Comparison of ENCODE assay signal across 8 cellular contexts in the genomic region with DNA sequence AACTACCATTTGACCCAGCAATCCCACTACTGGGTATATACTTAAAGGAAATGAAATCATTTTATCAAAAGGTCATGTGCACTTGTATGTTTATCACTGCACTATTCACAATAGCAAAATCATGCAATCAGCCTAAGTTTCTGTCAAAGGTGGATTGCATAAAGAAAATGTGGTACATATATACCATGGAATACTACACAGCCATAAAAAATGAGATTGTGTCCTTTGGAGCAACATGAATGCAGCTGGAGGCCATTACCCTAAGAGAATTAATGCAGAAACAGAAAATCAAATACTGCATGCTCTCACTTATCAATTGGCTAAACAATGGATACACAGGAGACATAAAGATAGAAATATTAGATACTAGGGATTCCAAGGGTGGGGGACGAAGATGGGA. TPM values are rescaled to one million over a fixed set of nuclear protein-coding genes. Genes with fewer than 3 reads are reported as not detected.
"Had no signal": no experiment of that assay in that cellular context is flagged by ENCODE, and none has a peak within 500 bp of the region (broad histone marks: within the 10 kb centered on the region; RNA-seq: fewer than 3 reads in every experiment).

No MANE protein-coding gene starts in this region.

- H3K4me2 ChIP-seq: GM23338 had no signal

- H3K27ac Mint-ChIP-seq: GM23338, H9, HFFc6 had no signal

- FAIRE-seq: H54, HepG2 had no signal

- H3K9me3 Mint-ChIP-seq: GM23338, H9, HFFc6 had no signal

- H3K4me3 Mint-ChIP-seq: GM23338, H9, HFFc6, IgD-negative memory B cell had no signal

- H3K4me3 ChIP-seq: GM23338 had no signal

- DNase-seq: H9, HCEC 1CT, HFFc6, KG1 had no signal

- H2AFZ ChIP-seq: GM23338 had no signal

- ATAC-seq: GM23338 had no signal

- H3K27me3 Mint-ChIP-seq: IgD-negative memory B cell had no signal

RNA-seq across cellular contexts. Expression of a gene that starts 38.2 kb away (rescaled TPM):
- polyA plus RNA-seq: IgD-negative memory B cell had no signal
